ENCODE assay signal across 8 cellular contexts in genomic region chr2:179107737-179108136, GRCh38. TPM values are rescaled to one million over a fixed set of nuclear protein-coding genes. Genes with fewer than 3 reads are reported as not detected.
A peak's percentile ranks its signal among the peaks of the same experiment; 100 is the strongest.
DNase-seq lines count a peak whose midpoint lies in the region; ATAC-seq and TF ChIP-seq lines count a peak whose summit lies in the region.

No MANE protein-coding gene starts in this region.

- POLR2A ChIA-PET in activated CD4-positive, alpha-beta memory T cell treated with anti-CD3 and anti-CD28 coated beads, Interleukin-2, amount 10 ng/mL, durations not matched to agents 7 days and 5 days (lab: Charles Lee) = no interaction called here

- CTCF ChIA-PET in activated CD4-positive, alpha-beta memory T cell treated with anti-CD3 and anti-CD28 coated beads, Interleukin-2, amount 10 ng/mL, durations not matched to agents 7 days and 5 days (lab: Charles Lee) = no interaction called here

- DNase-seq in activated CD4-positive, alpha-beta memory T cell treated with anti-CD3 and anti-CD28 coated beads, Interleukin-2, amount 10 ng/mL, durations not matched to agents 7 days and 5 days = no peak
- DNase-seq in myocyte (ENCODE audit: low read depth) (peak; percentile 17), WERI-Rb-1 (no peak), coronary artery (ENCODE audit: low spot score) (no peak), aorta (no peak)

- ATAC-seq in GM18517 (IDR thresholded peaks at IDR 0.05; ENCODE audit: unreplicated experiment) (peak; percentile 42), HG02938 (IDR thresholded peaks at IDR 0.05; ENCODE audit: unreplicated experiment) (peak; percentile 48), GM21515 (IDR thresholded peaks at IDR 0.05; ENCODE audit: unreplicated experiment) (no peak), aorta (ENCODE audit: low FRiP score) (no peak)

- H3K27ac ChIP-seq in WERI-Rb-1 (no peak overlapping the region), coronary artery (no peak overlapping the region), aorta (ENCODE audit: low read depth in 1 of 2, low read length in 2 of 2) (no peak overlapping the region)

- peaks cover 13% of the 10 kb centered on the region for H3K36me3 Mint-ChIP-seq in activated CD4-positive, alpha-beta memory T cell treated with anti-CD3 and anti-CD28 coated beads, Interleukin-2, amount 10 ng/mL, durations not matched to agents 7 days and 5 days (ENCODE audit: low read depth)

- no peaks in the 10 kb centered on the region for H3K27me3 Mint-ChIP-seq in activated CD4-positive, alpha-beta memory T cell treated with anti-CD3 and anti-CD28 coated beads, Interleukin-2, amount 10 ng/mL, durations not matched to agents 7 days and 5 days

- H3K9me3 ChIP-seq in WERI-Rb-1 (ENCODE audit: severe bottlenecking) = no peaks in the 10 kb centered on the region
- no peaks in the 10 kb centered on the region for H3K9me3 ChIP-seq in aorta (ENCODE audit: control insufficient read depth, low read length)

- H3K4me3 ChIP-seq in WERI-Rb-1 (ENCODE audit: low read depth, low read length) (no peak overlapping the region), coronary artery (no peak overlapping the region), aorta (ENCODE audit: low read length in 2 of 2) (no peak overlapping the region)

- TF ChIP-seq CTCF in WERI-Rb-1 (IDR thresholded peaks at IDR 0.05; ENCODE audit: low read depth, low read length) (no peak), coronary artery (IDR thresholded peaks at IDR 0.05) (no peak)

- no peaks in the 10 kb centered on the region for H3K9me3 Mint-ChIP-seq in activated CD4-positive, alpha-beta memory T cell treated with anti-CD3 and anti-CD28 coated beads, Interleukin-2, amount 10 ng/mL, durations not matched to agents 7 days and 5 days

- H3K27me3 ChIP-seq in WERI-Rb-1 (ENCODE audit: insufficient read depth, low read depth, severe bottlenecking) (no peaks in the 10 kb centered on the region), aorta (ENCODE audit: control insufficient read depth in 1 of 2, insufficient read depth in 2 of 2, low read length in 1 of 2) (no peaks in the 10 kb centered on the region)

- H3K36me3 ChIP-seq in WERI-Rb-1 = peaks cover 8% of the 10 kb centered on the region
- peaks cover 5 to 7% of the 10 kb centered on the region in 2 donors for H3K36me3 ChIP-seq in aorta (ENCODE audit: control insufficient read depth in 1 of 2, insufficient read depth in 2 of 2, low read length in 1 of 2)

- H3K27ac Mint-ChIP-seq in activated CD4-positive, alpha-beta memory T cell treated with anti-CD3 and anti-CD28 coated beads, Interleukin-2, amount 10 ng/mL, durations not matched to agents 7 days and 5 days = peak overlapping the region; percentile 48

- H3K4me1 ChIP-seq in aorta (ENCODE audit: control insufficient read depth in 1 of 2, insufficient read depth in 2 of 2, low read length in 2 of 2) = peaks cover 0 to 1% of the 10 kb centered on the region in 2 donors

- no peak overlapping the region for H3K4me3 Mint-ChIP-seq in activated CD4-positive, alpha-beta memory T cell treated with anti-CD3 and anti-CD28 coated beads, Interleukin-2, amount 10 ng/mL, durations not matched to agents 7 days and 5 days

- intact Hi-C loops in aorta (cut with DNase I) = loop anchor here in 1 of 2 donors (10.0 kb wide), 1 partner anchor 313 kb away; no protein-coding TSS in a partner anchor

- peaks cover 25% of the 10 kb centered on the region for H3K4me1 Mint-ChIP-seq in activated CD4-positive, alpha-beta memory T cell treated with anti-CD3 and anti-CD28 coated beads, Interleukin-2, amount 10 ng/mL, durations not matched to agents 7 days and 5 days

RNA-seq across cellular contexts. Expression of gene CCDC141, which starts 57.8 kb away (rescaled TPM):
- 1 to 10 TPM; 2.6 TPM for total RNA-seq in activated CD4-positive, alpha-beta memory T cell treated with anti-CD3 and anti-CD28 coated beads, Interleukin-2, amount 10 ng/mL, durations not matched to agents 7 days and 5 days
- total RNA-seq in myocyte (32.4 and 61.8 TPM in 2 replicates), aorta (10 to 100 TPM in 1 of 2 donors, 1 to 10 TPM in 1; 3.9 to 28.3 TPM)
- 10.9 TPM for polyA plus RNA-seq in myocyte (2012)
- under 1 TPM; 0.13 TPM for polyA plus RNA-seq in aorta

Comparison
In these comparisons a context has a peak if more than half of its experiments do, and no peak if none do; other contexts are left out.
1. ATAC-seq: peak in GM18517 (single experiment) and HG02938 (single experiment); none in GM21515 (single experiment) and aorta (single experiment).